In the genomic region with DNA sequence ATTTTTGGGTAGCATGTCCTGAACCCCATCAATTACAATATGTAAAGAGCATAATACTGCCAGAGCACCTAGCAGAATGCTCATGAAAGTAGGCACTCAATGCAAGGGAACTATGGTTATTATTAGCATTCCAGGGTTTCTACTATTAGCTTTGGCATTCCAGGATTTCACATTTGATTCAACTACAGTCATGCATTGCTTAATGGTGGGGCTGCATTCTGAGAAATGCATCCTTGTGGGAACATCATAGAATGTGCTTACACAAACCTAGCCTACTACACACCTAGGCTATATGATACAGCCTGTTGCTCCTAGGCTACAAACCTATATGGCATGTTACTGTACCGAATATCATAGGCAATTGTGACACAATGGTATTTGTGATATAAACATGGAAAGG, we compare ENCODE assay signal across 30 cellular contexts.
A peak's percentile ranks its signal among the peaks of the same experiment; 100 is the strongest.
DNase-seq lines count a peak whose midpoint lies in the region; ATAC-seq and TF ChIP-seq lines count a peak whose summit lies in the region.
"Had no signal": no experiment of that assay in that cellular context is flagged by ENCODE, and none has a peak within 500 bp of the region (broad histone marks: within the 10 kb centered on the region; RNA-seq: fewer than 3 reads in every experiment).

No MANE protein-coding gene starts in this region.

- H3K36me3 Mint-ChIP-seq in HFFc6 (ENCODE audit: low read depth), result no peaks in the 10 kb centered on the region

- H3K4me3 Mint-ChIP-seq in HFFc6, result no peak overlapping the region
- H3K4me3 Mint-ChIP-seq: activated CD8-positive, alpha-beta T cell treated with anti-CD3 and anti-CD28 coated beads for 36 hours; activated T-helper 1 cell treated with anti-CD3 and anti-CD28 coated beads, Interleukin-12 subunit alpha, Interleukin-12 subunit beta, Interleukin-2, Interleukin-4 antibody, amounts not matched to agents 30 ng/mL and 10 ng/mL and 1 ng/mL, durations not matched to agents 14 hours and 24 hours and 36 hours; neural crest cell; stimulated activated naive CD8-positive, alpha-beta T cell treated with anti-CD3 and anti-CD28 coated beads, Interleukin-15, amount 100 ng/mL, for 72 hours; T-helper 2 cell treated with Interferon-gamma antibody and Interleukin-4, amounts not matched to agents 5 μg/mL and 100 μg/mL, for 36 hours had no signal

- peak; percentile 12 for DNase-seq in AG08396 (ENCODE audit: low spot score)
- peak; percentile 12 for DNase-seq in HFFc6
- peak; percentile 7 for DNase-seq in epithelial cell of esophagus (ENCODE audit: low read depth)
- peak; percentile 7 for DNase-seq in kidney tubule cell (ENCODE audit: low spot score)
- no peak for DNase-seq in activated gamma-delta T cell treated with Interleukin-2 at 50 U/mL for 16 hours
- no peak for DNase-seq in KG1 (lab: John Stamatoyannopoulos, UW)
- DNase-seq: activated CD4-positive, alpha-beta T cell treated with anti-CD3 and anti-CD28 coated beads for 1 hour; activated CD8-positive, alpha-beta memory T cell treated with anti-CD3 and anti-CD28 coated beads, Interleukin-2, amount 50 U/mL, for 48 hours; activated CD8-positive, alpha-beta T cell treated with anti-CD3 and anti-CD28 coated beads for 36 hours; activated naive CD4-positive, alpha-beta T cell treated with anti-CD3 and anti-CD28 coated beads, Interleukin-2, amount 50 U/mL, for 16 hours; amygdala; DMS 273 treated with DMSO at 0.1 percent for 48 hours; effector CD8-positive, alpha-beta T cell; erythroblast; NCI-H1092; NCI-H1694 treated with DMSO at 0.1 percent for 48 hours; NCI-H446 treated with DMSO at 0.1 percent for 48 hours; NCI-H774; pancreas; retina; stimulated activated naive CD8-positive, alpha-beta T cell treated with anti-CD3 and anti-CD28 coated beads, Interleukin-15, amount 100 ng/mL, for 72 hours; uterus had no signal

- TF ChIP-seq EP300 in gastroesophageal sphincter (IDR thresholded peaks at IDR 0.05), result no peak

- H3K27me3 ChIP-seq in gastroesophageal sphincter, result no peaks in the 10 kb centered on the region
- H3K27me3 ChIP-seq: BLaER1, hepatocyte, pancreas, uterus had no signal

- H3K27ac ChIP-seq in gastroesophageal sphincter, result no peak overlapping the region
- H3K27ac ChIP-seq: BLaER1, hepatocyte, pancreas, uterus had no signal

- H3K4me1 ChIP-seq in gastroesophageal sphincter, result peaks cover 0 to 22% (median 12%) of the 10 kb centered on the region in 3 donors
- H3K4me1 ChIP-seq: BLaER1, pancreas, uterus had no signal

- no peaks in the 10 kb centered on the region for H3K36me3 ChIP-seq in gastroesophageal sphincter
- H3K36me3 ChIP-seq: BLaER1, pancreas, uterus had no signal

- TF ChIP-seq CTCF in HFFc6 (IDR thresholded peaks at IDR 0.05) (no peak), epithelial cell of esophagus (IDR thresholded peaks at IDR 0.05; ENCODE audit: insufficient read depth, low read depth, low read length, missing control alignments) (no peak), gastroesophageal sphincter (IDR thresholded peaks at IDR 0.05) (no peak)

- no peak for TF ChIP-seq POLR2A in gastroesophageal sphincter (IDR thresholded peaks at IDR 0.05)

- no peak for ATAC-seq in HG03520 (IDR thresholded peaks at IDR 0.05; ENCODE audit: unreplicated experiment)
- no peak for ATAC-seq in gastroesophageal sphincter
- ATAC-seq: activated CD8-positive, alpha-beta T cell treated with anti-CD3 and anti-CD28 coated beads for 36 hours; pancreas; stimulated activated naive CD8-positive, alpha-beta T cell treated with anti-CD3 and anti-CD28 coated beads, Interleukin-15, amount 100 ng/mL, for 72 hours had no signal

- H3K9me3 ChIP-seq in gastroesophageal sphincter, result no peaks in the 10 kb centered on the region
- H3K9me3 ChIP-seq: BLaER1, pancreas, uterus had no signal

- 71 to 100% methylated on average over 1 of the region's 1 CpG for WGBS in gastroesophageal sphincter (ENCODE audit: low coverage in 1 of 2), 2 donors

- H3K4me1 Mint-ChIP-seq in HFFc6 (ENCODE audit: low read depth), result no peaks in the 10 kb centered on the region
- H3K4me1 Mint-ChIP-seq: neural crest cell had no signal

- peaks cover 15% of the 10 kb centered on the region for H3K27me3 Mint-ChIP-seq in HFFc6 (ENCODE audit: insufficient read depth)
- H3K27me3 Mint-ChIP-seq: activated CD8-positive, alpha-beta T cell treated with anti-CD3 and anti-CD28 coated beads for 36 hours; stimulated activated naive CD8-positive, alpha-beta T cell treated with anti-CD3 and anti-CD28 coated beads, Interleukin-15, amount 100 ng/mL, for 72 hours had no signal

- no peaks in the 10 kb centered on the region for H3K9me3 Mint-ChIP-seq in HFFc6
- H3K9me3 Mint-ChIP-seq: activated CD8-positive, alpha-beta T cell treated with anti-CD3 and anti-CD28 coated beads for 36 hours; activated T-helper 1 cell treated with anti-CD3 and anti-CD28 coated beads, Interleukin-12 subunit alpha, Interleukin-12 subunit beta, Interleukin-2, Interleukin-4 antibody, amounts not matched to agents 30 ng/mL and 10 ng/mL and 1 ng/mL, durations not matched to agents 14 hours and 24 hours and 36 hours; neural crest cell; stimulated activated naive CD8-positive, alpha-beta T cell treated with anti-CD3 and anti-CD28 coated beads, Interleukin-15, amount 100 ng/mL, for 72 hours; T-helper 2 cell treated with Interferon-gamma antibody and Interleukin-4, amounts not matched to agents 5 μg/mL and 100 μg/mL, for 36 hours had no signal

- no peak overlapping the region for H3K4me3 ChIP-seq in epithelial cell of esophagus (ENCODE audit: low read length)
- H3K4me3 ChIP-seq in gastroesophageal sphincter, result no peak overlapping the region
- H3K4me3 ChIP-seq: BLaER1, hepatocyte, pancreas, smooth muscle cell, uterus had no signal

- H3K27ac Mint-ChIP-seq in HFFc6, result no peak overlapping the region
- H3K27ac Mint-ChIP-seq: activated CD8-positive, alpha-beta T cell treated with anti-CD3 and anti-CD28 coated beads for 36 hours; activated T-helper 1 cell treated with anti-CD3 and anti-CD28 coated beads, Interleukin-12 subunit alpha, Interleukin-12 subunit beta, Interleukin-2, Interleukin-4 antibody, amounts not matched to agents 30 ng/mL and 10 ng/mL and 1 ng/mL, durations not matched to agents 14 hours and 24 hours and 36 hours; stimulated activated naive CD8-positive, alpha-beta T cell treated with anti-CD3 and anti-CD28 coated beads, Interleukin-15, amount 100 ng/mL, for 72 hours; T-helper 2 cell treated with Interferon-gamma antibody and Interleukin-4, amounts not matched to agents 5 μg/mL and 100 μg/mL, for 36 hours had no signal

Comparison
In these comparisons a context has a peak if more than half of its experiments do, and no peak if none do; other contexts are left out.
1. DNase-seq: peak in AG08396 (single experiment), HFFc6 (single experiment), epithelial cell of esophagus (single experiment) and kidney tubule cell (single experiment); none in activated gamma-delta T cell treated with Interleukin-2 at 50 U/mL for 16 hours (single experiment) and KG1 (single experiment).